Comparison of ENCODE assay signal across 1 cellular context in the genomic region with DNA sequence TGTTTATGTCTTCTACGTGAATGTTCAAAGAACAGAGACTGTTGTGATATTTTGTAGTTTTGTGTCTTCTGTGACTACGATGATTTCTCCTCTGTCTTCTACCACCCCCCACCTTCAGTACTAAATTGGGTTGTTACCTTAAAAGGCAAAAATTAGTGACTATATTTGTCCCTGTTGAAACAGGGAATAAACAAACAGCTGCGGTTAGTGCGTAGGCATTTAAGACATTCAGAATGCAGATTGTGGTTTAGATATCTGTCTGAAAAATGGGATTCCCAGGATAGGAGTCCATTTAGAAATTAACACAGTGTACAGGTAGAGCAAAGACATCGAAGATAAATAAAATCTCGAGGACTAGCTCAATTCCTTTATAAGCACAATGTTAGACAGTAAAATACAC.
TF ChIP-seq lines count a peak whose summit lies in the region.

No MANE protein-coding gene starts in this region.

TF ChIP-seq in GM23338, 12 proteins besides CTCF, POLR2A, EP300 and RAD21:
- TF ChIP-seq, protein P1, sequence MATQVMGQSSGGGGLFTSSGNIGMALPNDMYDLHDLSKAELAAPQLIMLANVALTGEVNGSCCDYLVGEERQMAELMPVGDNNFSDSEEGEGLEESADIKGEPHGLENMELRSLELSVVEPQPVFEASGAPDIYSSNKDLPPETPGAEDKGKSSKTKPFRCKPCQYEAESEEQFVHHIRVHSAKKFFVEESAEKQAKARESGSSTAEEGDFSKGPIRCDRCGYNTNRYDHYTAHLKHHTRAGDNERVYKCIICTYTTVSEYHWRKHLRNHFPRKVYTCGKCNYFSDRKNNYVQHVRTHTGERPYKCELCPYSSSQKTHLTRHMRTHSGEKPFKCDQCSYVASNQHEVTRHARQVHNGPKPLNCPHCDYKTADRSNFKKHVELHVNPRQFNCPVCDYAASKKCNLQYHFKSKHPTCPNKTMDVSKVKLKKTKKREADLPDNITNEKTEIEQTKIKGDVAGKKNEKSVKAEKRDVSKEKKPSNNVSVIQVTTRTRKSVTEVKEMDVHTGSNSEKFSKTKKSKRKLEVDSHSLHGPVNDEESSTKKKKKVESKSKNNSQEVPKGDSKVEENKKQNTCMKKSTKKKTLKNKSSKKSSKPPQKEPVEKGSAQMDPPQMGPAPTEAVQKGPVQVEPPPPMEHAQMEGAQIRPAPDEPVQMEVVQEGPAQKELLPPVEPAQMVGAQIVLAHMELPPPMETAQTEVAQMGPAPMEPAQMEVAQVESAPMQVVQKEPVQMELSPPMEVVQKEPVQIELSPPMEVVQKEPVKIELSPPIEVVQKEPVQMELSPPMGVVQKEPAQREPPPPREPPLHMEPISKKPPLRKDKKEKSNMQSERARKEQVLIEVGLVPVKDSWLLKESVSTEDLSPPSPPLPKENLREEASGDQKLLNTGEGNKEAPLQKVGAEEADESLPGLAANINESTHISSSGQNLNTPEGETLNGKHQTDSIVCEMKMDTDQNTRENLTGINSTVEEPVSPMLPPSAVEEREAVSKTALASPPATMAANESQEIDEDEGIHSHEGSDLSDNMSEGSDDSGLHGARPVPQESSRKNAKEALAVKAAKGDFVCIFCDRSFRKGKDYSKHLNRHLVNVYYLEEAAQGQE (IDR thresholded peaks at IDR 0.05; ENCODE audit: unreplicated experiment): no peak
- TF ChIP-seq ZNF114 (CRISPR knock-in tag; IDR thresholded peaks at IDR 0.05) (no peak), EZH2 (IDR thresholded peaks at IDR 0.05; ENCODE audit: low read depth, unreplicated experiment) (no peak), POLR2AphosphoS5 (IDR thresholded peaks at IDR 0.05; ENCODE audit: low read depth) (no peak)
